In the genomic region with DNA sequence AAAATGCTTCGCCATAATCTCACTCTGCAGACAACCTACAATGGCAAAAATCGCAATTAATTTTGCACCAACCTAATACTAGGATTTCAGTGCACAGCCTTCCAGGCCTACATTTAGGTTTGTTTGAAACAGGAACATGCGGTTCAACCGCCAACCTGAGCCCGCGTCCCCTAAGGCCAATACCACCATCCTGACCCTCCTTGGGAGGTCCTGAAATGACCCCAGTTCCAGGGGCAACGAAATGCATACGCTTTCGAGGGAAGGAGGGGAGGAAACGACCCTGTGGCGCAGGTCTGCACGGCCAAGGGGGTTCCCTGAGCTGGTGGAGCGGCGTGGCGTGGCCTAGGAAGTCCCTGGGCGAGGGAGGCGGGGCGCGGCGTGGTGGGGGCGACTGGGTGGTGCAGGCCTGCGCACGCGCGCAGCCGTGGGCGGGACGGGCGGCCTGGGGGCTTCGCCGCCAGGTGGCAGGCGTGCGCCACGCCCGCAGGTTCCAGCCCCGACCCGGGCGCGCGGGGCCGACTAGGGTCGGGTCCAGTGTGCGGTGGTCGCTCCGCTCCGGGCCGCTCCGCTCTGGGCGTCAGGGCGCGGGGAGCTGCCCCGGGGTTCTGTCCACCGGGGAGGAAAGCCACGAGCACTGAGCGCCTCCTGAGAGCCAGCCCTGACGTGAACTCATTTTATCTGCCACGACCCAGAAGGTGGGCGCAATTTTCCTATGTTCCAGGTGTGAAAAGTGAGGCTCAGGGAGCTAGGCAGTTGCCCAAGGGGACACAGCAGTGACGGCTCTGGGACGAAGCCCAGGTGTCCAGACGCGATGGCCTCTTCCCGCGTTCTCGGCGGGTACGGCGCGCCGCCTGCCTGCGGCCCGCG, we compare ENCODE assay signal across 8 cellular contexts.
DNase-seq lines count a peak whose midpoint lies in the region; ATAC-seq and TF ChIP-seq lines count a peak whose summit lies in the region.

No MANE protein-coding gene starts in this region.

- H3K27me3 Mint-ChIP-seq in activated CD4-positive, alpha-beta memory T cell treated with anti-CD3 and anti-CD28 coated beads for 36 hours = no peaks in the 10 kb centered on the region

- H3K4me1 ChIP-seq in BE2C = peaks cover 6% of the 10 kb centered on the region
- H3K4me1 ChIP-seq in duodenal mucosa (ENCODE audit: control insufficient read depth in 1 of 2, insufficient read depth in 2 of 2, low read length in 2 of 2) = peaks cover 27 to 30% of the 10 kb centered on the region in 2 donors
- H3K4me1 ChIP-seq in lower lobe of right lung = peaks cover 27% of the 10 kb centered on the region

- H3K4me1 Mint-ChIP-seq in activated CD4-positive, alpha-beta memory T cell treated with anti-CD3 and anti-CD28 coated beads for 36 hours (ENCODE audit: low read depth) = peaks cover 34% of the 10 kb centered on the region

- H3K36me3 ChIP-seq in BE2C (no peaks in the 10 kb centered on the region), duodenal mucosa (ENCODE audit: control insufficient read depth in 1 of 2, insufficient read depth in 2 of 2, low read length in 2 of 2) (no peaks in the 10 kb centered on the region), lower lobe of right lung (no peaks in the 10 kb centered on the region)

- H3K9me3 ChIP-seq in BE2C = no peaks in the 10 kb centered on the region
- H3K9me3 ChIP-seq in duodenal mucosa (ENCODE audit: control insufficient read depth in 1 of 2, low read length in 2 of 2) = no peaks in the 10 kb centered on the region
- H3K9me3 ChIP-seq in lower lobe of right lung = no peaks in the 10 kb centered on the region

- ATAC-seq in HG03432 (IDR thresholded peaks at IDR 0.05; ENCODE audit: unreplicated experiment) (peak; percentile 62), lower lobe of right lung (peak; percentile 93 to 95)

- intact Hi-C loops in activated CD4-positive, alpha-beta memory T cell treated with anti-CD3 and anti-CD28 coated beads for 36 hours (cut with micrococcal nuclease) = loop anchor here (1.0 to 5.0 kb wide), 10 partner anchors 84 to 979 kb away; a partner anchor contains a TSS
- intact Hi-C loops in lower lobe of right lung (cut with DNase I) = no loop called here

- peak overlapping the region; percentile 80 for H3K27ac ChIP-seq in duodenal mucosa (ENCODE audit: low read depth, low read length)
- H3K27ac ChIP-seq in lower lobe of right lung = peak overlapping the region; percentile 87

- CTCF ChIA-PET in activated CD4-positive, alpha-beta memory T cell treated with anti-CD3 and anti-CD28 coated beads for 36 hours (lab: Charles Lee) = interaction anchor here (0.6 to 4.4 kb wide), 33 partner anchors 9 to 567 kb away, joined by 3 to 49 read pairs (median 4); a partner anchor contains a TSS

- no peaks in the 10 kb centered on the region for H3K36me3 Mint-ChIP-seq in activated CD4-positive, alpha-beta memory T cell treated with anti-CD3 and anti-CD28 coated beads for 36 hours

- peak overlapping the region; percentile 75 for H3K4me3 Mint-ChIP-seq in activated CD4-positive, alpha-beta memory T cell treated with anti-CD3 and anti-CD28 coated beads for 36 hours

- H3K27ac Mint-ChIP-seq in activated CD4-positive, alpha-beta memory T cell treated with anti-CD3 and anti-CD28 coated beads for 36 hours = peak overlapping the region; percentile 79

- peak overlapping the region; percentile 80 to 95 for H3K9ac ChIP-seq in duodenal mucosa (ENCODE audit: low read depth in 1 of 2, low read length in 2 of 2)

- H3K9me3 Mint-ChIP-seq in activated CD4-positive, alpha-beta memory T cell treated with anti-CD3 and anti-CD28 coated beads for 36 hours = no peaks in the 10 kb centered on the region

- TF ChIP-seq POLR2A in GM19099 (IDR thresholded peaks at IDR 0.05; ENCODE audit: extremely low read depth, insufficient read length, low read depth) = peak; percentile 59

- POLR2A ChIA-PET in activated CD4-positive, alpha-beta memory T cell treated with anti-CD3 and anti-CD28 coated beads for 36 hours (lab: Charles Lee) = interaction anchor here (0.7 to 3.5 kb wide), 6 partner anchors 10 to 550 kb away, joined by 3 to 19 read pairs (median 12); a partner anchor contains a TSS

- H3K4me3 ChIP-seq in BE2C (ENCODE audit: low read depth, low read length) = peak overlapping the region; percentile 68
- peak overlapping the region; percentile 89 to 91 for H3K4me3 ChIP-seq in duodenal mucosa (ENCODE audit: low read depth in 1 of 2, low read length in 2 of 2)
- peak overlapping the region; percentile 94 for H3K4me3 ChIP-seq in lower lobe of right lung

- DNase-seq in BE2C (peak; percentile 85), NCI-H748 treated with DMSO at 0.1 percent for 48 hours (lab: John Stamatoyannopoulos, UW) (peak; percentile 59), lower lobe of right lung (peak; percentile 93)
- peak; percentile 95 for DNase-seq in activated CD4-positive, alpha-beta memory T cell treated with anti-CD3 and anti-CD28 coated beads for 36 hours
- peak; percentile 88 to 95 (median 91) for DNase-seq in stimulated activated CD4-positive, alpha-beta T cell treated with anti-CD3 and anti-CD28 coated beads, TNF-alpha, amount 100 ng/mL, for 4 hours (ENCODE audit: low read depth in 3 of 3)

- TF ChIP-seq CTCF in BE2C (IDR thresholded peaks at IDR 0.05; ENCODE audit: low read depth, low read length) (no peak; the same call in 1 of the 2 replicates), lower lobe of right lung (IDR thresholded peaks at IDR 0.05) (peak; percentile 89)

- H3K27me3 ChIP-seq in BE2C = no peaks in the 10 kb centered on the region
- no peaks in the 10 kb centered on the region for H3K27me3 ChIP-seq in duodenal mucosa (ENCODE audit: control insufficient read depth in 1 of 2, insufficient read depth in 2 of 2, low read length in 2 of 2)
- H3K27me3 ChIP-seq in lower lobe of right lung (ENCODE audit: low read depth) = no peaks in the 10 kb centered on the region

Comparison
In these comparisons a context has a peak if more than half of its experiments do, and no peak if none do; other contexts are left out.
1. Peak in every context shown above with its lines: DNase-seq, ATAC-seq, H3K4me3 ChIP-seq and H3K27ac ChIP-seq.